In the genomic region with DNA sequence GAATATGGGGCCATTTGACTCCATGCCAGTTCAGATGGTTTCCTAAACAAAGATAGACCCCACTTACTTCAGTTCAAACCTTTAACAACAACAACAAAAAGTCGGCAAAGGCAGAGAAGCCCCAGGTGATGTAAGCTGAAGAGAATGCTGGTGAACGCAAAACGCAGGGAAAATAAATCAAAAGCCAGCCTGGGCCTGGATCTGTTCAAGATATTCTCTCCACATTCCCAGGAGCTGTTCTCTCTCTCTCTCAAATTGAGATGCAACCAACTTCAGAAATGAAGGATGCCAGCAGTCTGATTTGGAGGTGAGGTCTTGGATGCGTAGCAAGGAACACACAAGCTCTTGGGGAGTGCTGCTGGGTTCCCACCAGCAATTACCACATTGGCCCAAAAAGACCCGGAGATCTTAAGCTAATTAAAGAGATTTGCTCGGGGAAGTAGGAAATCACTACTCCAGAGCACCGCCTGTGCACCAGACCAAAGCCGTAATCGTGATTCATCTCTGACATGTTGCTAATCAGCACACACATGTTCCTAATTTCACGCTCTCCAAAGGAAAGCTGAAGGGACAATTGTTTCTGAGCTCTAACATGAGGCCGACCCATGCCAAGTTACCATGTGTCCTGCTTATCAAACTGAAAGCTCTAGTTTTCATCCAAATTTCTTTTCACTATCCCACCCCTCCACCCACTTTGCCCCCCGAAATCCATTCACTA, we compare ENCODE assay signal across 1 cellular context.
TF ChIP-seq lines count a peak whose summit lies in the region.

No MANE protein-coding gene starts in this region.

TF ChIP-seq in H1, 55 proteins besides CTCF, POLR2A, EP300 and RAD21:
- no peak for TF ChIP-seq CBX8 (IDR thresholded peaks at IDR 0.05; ENCODE audit: borderline replicate concordance, low read depth, low read length)
- TF ChIP-seq SUZ12 (IDR thresholded peaks at IDR 0.05; ENCODE audit: low read length), result no peak
- no peak for TF ChIP-seq TCF12 (IDR thresholded peaks at IDR 0.05; ENCODE audit: low read depth, low read length)
- no peak for TF ChIP-seq RFX5 (IDR thresholded peaks at IDR 0.05; ENCODE audit: borderline replicate concordance, low read depth, low read length)
- TF ChIP-seq RXRA (IDR thresholded peaks at IDR 0.05; ENCODE audit: insufficient read depth, low read depth, low read length), result no peak
- no peak for TF ChIP-seq TEAD4 (IDR thresholded peaks at IDR 0.05; ENCODE audit: low read depth, low read length)
- no peak for TF ChIP-seq SIN3A (conservative IDR thresholded peaks at IDR 0.05 in 1 of 2, IDR thresholded peaks at IDR 0.05 in 1 of 2; ENCODE audit: low read depth in 1 of 2, low read length in 2 of 2)
- no peak for TF ChIP-seq CHD2 (IDR thresholded peaks at IDR 0.05; ENCODE audit: low read length)
- no peak for TF ChIP-seq NRF1 (IDR thresholded peaks at IDR 0.05; ENCODE audit: low read depth, low read length)
- TF ChIP-seq GTF2F1 (IDR thresholded peaks at IDR 0.05; ENCODE audit: borderline replicate concordance, low read depth, low read length), result no peak
- no peak for TF ChIP-seq ATF3 (IDR thresholded peaks at IDR 0.05; ENCODE audit: insufficient read depth, low read depth, low read length)
- no peak for TF ChIP-seq CREB1 (IDR thresholded peaks at IDR 0.05)
- no peak for TF ChIP-seq SAP30 (IDR thresholded peaks at IDR 0.05; ENCODE audit: insufficient read depth, insufficient replicate concordance, low read length)
- no peak for TF ChIP-seq SIRT6 (IDR thresholded peaks at IDR 0.05; ENCODE audit: low read length)
- TF ChIP-seq, protein P1, sequence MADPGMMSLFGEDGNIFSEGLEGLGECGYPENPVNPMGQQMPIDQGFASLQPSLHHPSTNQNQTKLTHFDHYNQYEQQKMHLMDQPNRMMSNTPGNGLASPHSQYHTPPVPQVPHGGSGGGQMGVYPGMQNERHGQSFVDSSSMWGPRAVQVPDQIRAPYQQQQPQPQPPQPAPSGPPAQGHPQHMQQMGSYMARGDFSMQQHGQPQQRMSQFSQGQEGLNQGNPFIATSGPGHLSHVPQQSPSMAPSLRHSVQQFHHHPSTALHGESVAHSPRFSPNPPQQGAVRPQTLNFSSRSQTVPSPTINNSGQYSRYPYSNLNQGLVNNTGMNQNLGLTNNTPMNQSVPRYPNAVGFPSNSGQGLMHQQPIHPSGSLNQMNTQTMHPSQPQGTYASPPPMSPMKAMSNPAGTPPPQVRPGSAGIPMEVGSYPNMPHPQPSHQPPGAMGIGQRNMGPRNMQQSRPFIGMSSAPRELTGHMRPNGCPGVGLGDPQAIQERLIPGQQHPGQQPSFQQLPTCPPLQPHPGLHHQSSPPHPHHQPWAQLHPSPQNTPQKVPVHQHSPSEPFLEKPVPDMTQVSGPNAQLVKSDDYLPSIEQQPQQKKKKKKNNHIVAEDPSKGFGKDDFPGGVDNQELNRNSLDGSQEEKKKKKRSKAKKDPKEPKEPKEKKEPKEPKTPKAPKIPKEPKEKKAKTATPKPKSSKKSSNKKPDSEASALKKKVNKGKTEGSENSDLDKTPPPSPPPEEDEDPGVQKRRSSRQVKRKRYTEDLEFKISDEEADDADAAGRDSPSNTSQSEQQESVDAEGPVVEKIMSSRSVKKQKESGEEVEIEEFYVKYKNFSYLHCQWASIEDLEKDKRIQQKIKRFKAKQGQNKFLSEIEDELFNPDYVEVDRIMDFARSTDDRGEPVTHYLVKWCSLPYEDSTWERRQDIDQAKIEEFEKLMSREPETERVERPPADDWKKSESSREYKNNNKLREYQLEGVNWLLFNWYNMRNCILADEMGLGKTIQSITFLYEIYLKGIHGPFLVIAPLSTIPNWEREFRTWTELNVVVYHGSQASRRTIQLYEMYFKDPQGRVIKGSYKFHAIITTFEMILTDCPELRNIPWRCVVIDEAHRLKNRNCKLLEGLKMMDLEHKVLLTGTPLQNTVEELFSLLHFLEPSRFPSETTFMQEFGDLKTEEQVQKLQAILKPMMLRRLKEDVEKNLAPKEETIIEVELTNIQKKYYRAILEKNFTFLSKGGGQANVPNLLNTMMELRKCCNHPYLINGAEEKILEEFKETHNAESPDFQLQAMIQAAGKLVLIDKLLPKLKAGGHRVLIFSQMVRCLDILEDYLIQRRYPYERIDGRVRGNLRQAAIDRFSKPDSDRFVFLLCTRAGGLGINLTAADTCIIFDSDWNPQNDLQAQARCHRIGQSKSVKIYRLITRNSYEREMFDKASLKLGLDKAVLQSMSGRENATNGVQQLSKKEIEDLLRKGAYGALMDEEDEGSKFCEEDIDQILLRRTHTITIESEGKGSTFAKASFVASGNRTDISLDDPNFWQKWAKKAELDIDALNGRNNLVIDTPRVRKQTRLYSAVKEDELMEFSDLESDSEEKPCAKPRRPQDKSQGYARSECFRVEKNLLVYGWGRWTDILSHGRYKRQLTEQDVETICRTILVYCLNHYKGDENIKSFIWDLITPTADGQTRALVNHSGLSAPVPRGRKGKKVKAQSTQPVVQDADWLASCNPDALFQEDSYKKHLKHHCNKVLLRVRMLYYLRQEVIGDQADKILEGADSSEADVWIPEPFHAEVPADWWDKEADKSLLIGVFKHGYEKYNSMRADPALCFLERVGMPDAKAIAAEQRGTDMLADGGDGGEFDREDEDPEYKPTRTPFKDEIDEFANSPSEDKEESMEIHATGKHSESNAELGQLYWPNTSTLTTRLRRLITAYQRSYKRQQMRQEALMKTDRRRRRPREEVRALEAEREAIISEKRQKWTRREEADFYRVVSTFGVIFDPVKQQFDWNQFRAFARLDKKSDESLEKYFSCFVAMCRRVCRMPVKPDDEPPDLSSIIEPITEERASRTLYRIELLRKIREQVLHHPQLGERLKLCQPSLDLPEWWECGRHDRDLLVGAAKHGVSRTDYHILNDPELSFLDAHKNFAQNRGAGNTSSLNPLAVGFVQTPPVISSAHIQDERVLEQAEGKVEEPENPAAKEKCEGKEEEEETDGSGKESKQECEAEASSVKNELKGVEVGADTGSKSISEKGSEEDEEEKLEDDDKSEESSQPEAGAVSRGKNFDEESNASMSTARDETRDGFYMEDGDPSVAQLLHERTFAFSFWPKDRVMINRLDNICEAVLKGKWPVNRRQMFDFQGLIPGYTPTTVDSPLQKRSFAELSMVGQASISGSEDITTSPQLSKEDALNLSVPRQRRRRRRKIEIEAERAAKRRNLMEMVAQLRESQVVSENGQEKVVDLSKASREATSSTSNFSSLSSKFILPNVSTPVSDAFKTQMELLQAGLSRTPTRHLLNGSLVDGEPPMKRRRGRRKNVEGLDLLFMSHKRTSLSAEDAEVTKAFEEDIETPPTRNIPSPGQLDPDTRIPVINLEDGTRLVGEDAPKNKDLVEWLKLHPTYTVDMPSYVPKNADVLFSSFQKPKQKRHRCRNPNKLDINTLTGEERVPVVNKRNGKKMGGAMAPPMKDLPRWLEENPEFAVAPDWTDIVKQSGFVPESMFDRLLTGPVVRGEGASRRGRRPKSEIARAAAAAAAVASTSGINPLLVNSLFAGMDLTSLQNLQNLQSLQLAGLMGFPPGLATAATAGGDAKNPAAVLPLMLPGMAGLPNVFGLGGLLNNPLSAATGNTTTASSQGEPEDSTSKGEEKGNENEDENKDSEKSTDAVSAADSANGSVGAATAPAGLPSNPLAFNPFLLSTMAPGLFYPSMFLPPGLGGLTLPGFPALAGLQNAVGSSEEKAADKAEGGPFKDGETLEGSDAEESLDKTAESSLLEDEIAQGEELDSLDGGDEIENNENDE (IDR thresholded peaks at IDR 0.05; ENCODE audit: insufficient replicate concordance, low read length), result no peak
- TF ChIP-seq SP2 (IDR thresholded peaks at IDR 0.05; ENCODE audit: low read length), result no peak
- TF ChIP-seq BRCA1 (IDR thresholded peaks at IDR 0.05; ENCODE audit: low read depth, low read length), result no peak
- no peak for TF ChIP-seq SIX5 (IDR thresholded peaks at IDR 0.05; ENCODE audit: low read depth, low read length)
- no peak for TF ChIP-seq CHD1 (IDR thresholded peaks at IDR 0.05; ENCODE audit: low read depth, low read length)
TF ChIP-seq in H1: peak in this region for 0.
